8 cellular contexts compared by ENCODE assay signal in the genomic region with DNA sequence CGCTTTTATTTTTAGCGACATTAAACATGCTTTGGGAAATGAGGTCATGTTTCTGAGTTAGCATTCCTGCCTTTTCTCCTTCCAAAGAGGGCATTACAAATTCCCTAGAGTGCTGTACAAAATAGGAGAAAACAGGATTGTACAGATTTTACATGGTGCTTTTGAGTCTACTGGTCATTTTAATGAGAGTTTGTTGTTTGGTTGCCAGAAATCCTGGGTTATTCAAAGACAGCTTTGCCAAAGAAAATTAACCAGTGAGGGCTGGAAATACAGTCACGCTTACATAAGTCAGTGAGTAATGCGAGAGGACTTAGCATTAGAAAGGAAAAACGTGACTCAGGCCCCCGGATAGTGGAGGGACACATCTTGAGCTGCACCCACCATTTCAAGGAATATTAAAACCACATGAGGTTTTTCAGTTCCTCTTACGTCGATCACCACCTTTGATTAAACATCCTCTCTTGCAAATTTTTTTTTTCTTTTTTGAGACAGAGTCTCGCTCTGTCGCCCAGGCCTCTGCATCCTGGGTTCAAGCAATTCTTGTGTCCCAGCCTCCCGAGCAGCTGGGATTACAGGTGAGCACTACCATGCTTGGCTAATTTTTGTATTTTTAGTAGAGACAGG. TPM values are rescaled to one million over a fixed set of nuclear protein-coding genes. Genes with fewer than 3 reads are reported as not detected.
DNase-seq lines count a peak whose midpoint lies in the region; ATAC-seq and TF ChIP-seq lines count a peak whose summit lies in the region.

No MANE protein-coding gene starts in this region.

- POLR2A ChIA-PET in MCF 10A (lab: Yijun Ruan, JAX), result interaction anchor here (1.6 kb wide), 1 partner anchor 49 kb away, joined by 6 read pairs; no protein-coding TSS in a partner anchor
- POLR2A ChIA-PET in activated CD8-positive, alpha-beta T cell treated with anti-CD3 and anti-CD28 coated beads for 36 hours (lab: Charles Lee), result no interaction called here

- CTCF ChIA-PET in MCF 10A (lab: Yijun Ruan, JAX), result interaction anchor here (0.5 to 1.0 kb wide), 3 partner anchors 512 to 816 kb away, joined by 3 read pairs; no protein-coding TSS in a partner anchor
- CTCF ChIA-PET in activated CD8-positive, alpha-beta T cell treated with anti-CD3 and anti-CD28 coated beads for 36 hours (lab: Charles Lee), result no interaction called here

- H3K9me3 ChIP-seq in breast epithelium, result no peaks in the 10 kb centered on the region
- no peaks in the 10 kb centered on the region for H3K9me3 ChIP-seq in skeletal muscle tissue (ENCODE audit: control insufficient read depth in 3 of 3, low read length in 3 of 3)

- peaks cover 0 to 5% of the 10 kb centered on the region in 2 donors for H3K4me1 ChIP-seq in breast epithelium
- peaks cover 28 to 56% (median 30%) of the 10 kb centered on the region in 3 donors for H3K4me1 ChIP-seq in skeletal muscle tissue (ENCODE audit: control insufficient read depth in 3 of 3, insufficient read depth in 3 of 3, low read length in 3 of 3)

- H3K36me3 Mint-ChIP-seq in MCF 10A (ENCODE audit: insufficient read depth, unreplicated experiment), result peaks cover under 1% of the 10 kb centered on the region
- H3K36me3 Mint-ChIP-seq in activated CD8-positive, alpha-beta T cell treated with anti-CD3 and anti-CD28 coated beads for 36 hours (ENCODE audit: low read depth), result peaks cover 7% of the 10 kb centered on the region

- no peaks in the 10 kb centered on the region for H3K9me3 Mint-ChIP-seq in MCF 10A (ENCODE audit: unreplicated experiment)
- H3K9me3 Mint-ChIP-seq in activated CD8-positive, alpha-beta T cell treated with anti-CD3 and anti-CD28 coated beads for 36 hours, result no peaks in the 10 kb centered on the region

- H3K27me3 ChIP-seq in breast epithelium (no peaks in the 10 kb centered on the region), skeletal muscle tissue (ENCODE audit: control insufficient read depth in 3 of 3, insufficient read depth in 3 of 3, low read length in 3 of 3) (no peaks in the 10 kb centered on the region)

- TF ChIP-seq CTCF in MCF 10A (IDR thresholded peaks at IDR 0.05; ENCODE audit: unreplicated experiment) (no peak), breast epithelium (IDR thresholded peaks at IDR 0.05) (no peak), epithelial cell of proximal tubule (conservative IDR thresholded peaks at IDR 0.05; ENCODE audit: low read depth, low read length) (no peak)
- no peak for TF ChIP-seq CTCF in activated CD8-positive, alpha-beta T cell treated with anti-CD3 and anti-CD28 coated beads for 36 hours (IDR thresholded peaks at IDR 0.05)

- H3K27ac Mint-ChIP-seq in MCF 10A (ENCODE audit: low read depth, unreplicated experiment), result peak overlapping the region; percentile 78
- H3K27ac Mint-ChIP-seq in activated CD8-positive, alpha-beta T cell treated with anti-CD3 and anti-CD28 coated beads for 36 hours, result peak overlapping the region; percentile 63

- no peaks in the 10 kb centered on the region for H3K36me3 ChIP-seq in breast epithelium
- peaks cover 0 to 2% (median 0%) of the 10 kb centered on the region in 3 donors for H3K36me3 ChIP-seq in skeletal muscle tissue (ENCODE audit: control insufficient read depth in 3 of 3, insufficient read depth in 3 of 3, low read length in 3 of 3)

- peak overlapping the region in 2 of 3 donors; percentile 53 to 58 for H3K9ac ChIP-seq in skeletal muscle tissue (ENCODE audit: low read depth in 1 of 3, low read length in 3 of 3)

- no peak for TF ChIP-seq POLR2A in breast epithelium (IDR thresholded peaks at IDR 0.05)

- H3K4me1 Mint-ChIP-seq in MCF 10A (ENCODE audit: insufficient read depth, unreplicated experiment), result peaks cover 32% of the 10 kb centered on the region
- H3K4me1 Mint-ChIP-seq in activated CD8-positive, alpha-beta T cell treated with anti-CD3 and anti-CD28 coated beads for 36 hours (ENCODE audit: low read depth), result peaks cover 51% of the 10 kb centered on the region

- intact Hi-C loops in MCF 10A (cut with micrococcal nuclease), result loop anchor here (5.0 kb wide), 1 partner anchor 509 kb away; the partner anchor contains the start of gene MIPEP
- intact Hi-C loops in breast epithelium (cut with DNase I; ENCODE audit: low total_unique reads), result no loop called here
- intact Hi-C loops in activated CD8-positive, alpha-beta T cell treated with anti-CD3 and anti-CD28 coated beads for 36 hours (cut with micrococcal nuclease), result no loop called here

- H3K4me3 ChIP-seq in breast epithelium (no peak overlapping the region), epithelial cell of proximal tubule (ENCODE audit: low read depth, low read length) (no peak overlapping the region), skeletal muscle tissue (ENCODE audit: low read length in 3 of 3) (peak overlapping the region in 1 of 3 donors; percentile 42)

- H3K27me3 Mint-ChIP-seq in MCF 10A (ENCODE audit: insufficient read depth, unreplicated experiment), result no peaks in the 10 kb centered on the region
- peaks cover 2% of the 10 kb centered on the region for H3K27me3 Mint-ChIP-seq in activated CD8-positive, alpha-beta T cell treated with anti-CD3 and anti-CD28 coated beads for 36 hours

- H3K4me3 Mint-ChIP-seq in MCF 10A (ENCODE audit: unreplicated experiment), result no peak overlapping the region
- H3K4me3 Mint-ChIP-seq in activated CD8-positive, alpha-beta T cell treated with anti-CD3 and anti-CD28 coated beads for 36 hours, result no peak overlapping the region

- BruUV-seq in MCF 10A (replicated peaks; lab: Mats Ljungman, UMichigan), result no TSS peak

- ATAC-seq in activated CD8-positive, alpha-beta T cell treated with anti-CD3 and anti-CD28 coated beads for 36 hours, result peak; percentile 26
- ATAC-seq in HG02763 (IDR thresholded peaks at IDR 0.05; ENCODE audit: unreplicated experiment), result no peak
- ATAC-seq in HG02588 (IDR thresholded peaks at IDR 0.05; ENCODE audit: unreplicated experiment), result no peak

- peak overlapping the region in 1 of 2 donors; percentile 70 for H3K27ac ChIP-seq in breast epithelium
- H3K27ac ChIP-seq in skeletal muscle tissue (ENCODE audit: low read depth, low read length), result peak overlapping the region; percentile 86

- peak; percentile 92 for DNase-seq in MCF 10A (ENCODE audit: unreplicated experiment)
- no peak for DNase-seq in breast epithelium (ENCODE audit: low spot score in 2 of 2)
- DNase-seq in KG1 (lab: John Stamatoyannopoulos, UW), result peak; percentile 49
- DNase-seq in activated CD8-positive, alpha-beta T cell treated with anti-CD3 and anti-CD28 coated beads for 36 hours, result peak; percentile 82
- DNase-seq in epithelial cell of proximal tubule (ENCODE audit: low read depth), result peak; percentile 82

RNA-seq across cellular contexts. Expression of gene SACS, which starts 55.4 kb away (rescaled TPM):
- total RNA-seq in MCF 10A (2022), result 17.6 and 21.1 TPM in 2 replicates
- 10 to 100 TPM; 26.2 to 36.3 (median 32.4) TPM for total RNA-seq in breast epithelium
- 10 to 100 TPM; 39.2 to 46.4 TPM for total RNA-seq in activated CD8-positive, alpha-beta T cell treated with anti-CD3 and anti-CD28 coated beads for 36 hours
- 66.1 and 70.9 TPM in 2 replicates for total RNA-seq in epithelial cell of proximal tubule
- total RNA-seq in skeletal muscle tissue, result 102 TPM

Comparison
In these comparisons a context has a peak if more than half of its experiments do, and no peak if none do; other contexts are left out.
1. DNase-seq: peak in MCF 10A (single experiment), KG1 (single experiment), activated CD8-positive, alpha-beta T cell treated with anti-CD3 and anti-CD28 coated beads for 36 hours (single experiment) and epithelial cell of proximal tubule (single experiment); none in breast epithelium (0 of 2).